19 cellular contexts compared by ENCODE assay signal in the genomic region with DNA sequence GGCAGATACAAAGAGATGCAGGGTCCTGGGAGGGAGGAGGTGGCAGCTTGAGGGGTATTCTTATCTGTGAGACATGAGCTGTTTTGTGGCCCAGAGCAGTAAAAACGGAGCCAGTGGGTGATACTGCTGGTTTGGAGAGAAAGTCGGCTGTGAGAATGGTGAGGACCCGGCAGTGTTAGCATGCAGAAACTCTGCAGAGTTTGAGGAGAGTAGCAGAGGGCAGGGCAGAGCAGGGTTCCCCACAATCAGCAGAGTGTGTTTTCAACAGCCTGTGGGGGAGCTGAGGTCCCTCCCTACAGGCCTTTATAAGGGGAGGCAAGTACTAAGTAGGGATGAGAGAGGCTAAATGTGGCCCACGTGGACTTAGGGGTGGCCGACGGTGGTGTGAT. TPM values are rescaled to one million over a fixed set of nuclear protein-coding genes. Genes with fewer than 3 reads are reported as not detected.
DNase-seq lines count a peak whose midpoint lies in the region; ATAC-seq and TF ChIP-seq lines count a peak whose summit lies in the region.
"Had no signal": no experiment of that assay in that cellular context is flagged by ENCODE, and none has a peak within 500 bp of the region (broad histone marks: within the 10 kb centered on the region; RNA-seq: fewer than 3 reads in every experiment).

No MANE protein-coding gene starts in this region.

- no peaks in the 10 kb centered on the region for H3K9me2 ChIP-seq in hepatocyte (replicated peaks; ENCODE audit: insufficient read depth)

- 80% methylated on average over 6 of the region's 6 CpGs for WGBS in hepatocyte (ENCODE audit: low lambda C conversion rate, missing lambda C conversion rate)

- H3K4me1 ChIP-seq in Peyer's patch (peaks cover 0 to 13% (median 0%) of the 10 kb centered on the region in 4 donors), hepatocyte (ENCODE audit: insufficient read depth) (no peaks in the 10 kb centered on the region)
- H3K4me1 ChIP-seq: A549, tibial artery had no signal

- no peaks in the 10 kb centered on the region for H4K20me1 ChIP-seq in hepatocyte (ENCODE audit: insufficient read depth, poor library complexity, severe bottlenecking)

- TF ChIP-seq CTCF in Peyer's patch (IDR thresholded peaks at IDR 0.05) (no peak), hepatocyte (IDR thresholded peaks at IDR 0.05; ENCODE audit: poor library complexity) (no peak)

- intact Hi-C loops in activated CD4-positive, alpha-beta T cell treated with anti-CD3 and anti-CD28 coated beads, Interleukin-2, amount 10 ng/mL, durations not matched to agents 24 days and 14 days (cut with micrococcal nuclease), result no loop called here
- intact Hi-C loops in dendritic cell treated with granulocyte-macrophage colony-stimulating factor and Interleukin-4, amounts not matched to agents 40 ng/mL and 50 ng/mL, for 4 days (cut with micrococcal nuclease), result loop anchor here (5.0 kb wide), 1 partner anchor 45 kb away; a partner anchor contains a TSS

- no peak for ATAC-seq in GM18868 (IDR thresholded peaks at IDR 0.05; ENCODE audit: unreplicated experiment)
- ATAC-seq: A549 had no signal

- no peak for DNase-seq in activated CD4-positive, alpha-beta T cell treated with anti-CD3 and anti-CD28 coated beads, Interleukin-2, amount 10 ng/mL, durations not matched to agents 24 days and 14 days
- no peak for DNase-seq in activated CD4-positive, alpha-beta T cell treated with anti-CD3 and anti-CD28 coated beads for 48 hours
- DNase-seq in Peyer's patch, result no peak
- no peak for DNase-seq in germinal center (ENCODE audit: low spot score)
- DNase-seq in hepatocyte (ENCODE audit: low spot score), result no peak
- DNase-seq: HFFc6, mammary epithelial cell, naive B cell, NCI-H1105, NCI-H2107, NCI-H524 had no signal

- H3K9me3 ChIP-seq in Peyer's patch (no peaks in the 10 kb centered on the region), hepatocyte (ENCODE audit: low read depth) (no peaks in the 10 kb centered on the region)
- H3K9me3 ChIP-seq: A549, tibial artery had no signal

- H3K36me3 Mint-ChIP-seq in activated CD4-positive, alpha-beta T cell treated with anti-CD3 and anti-CD28 coated beads, Interleukin-2, amount 10 ng/mL, durations not matched to agents 24 days and 14 days (ENCODE audit: low read depth), result no peaks in the 10 kb centered on the region
- H3K36me3 Mint-ChIP-seq in dendritic cell treated with granulocyte-macrophage colony-stimulating factor and Interleukin-4, amounts not matched to agents 40 ng/mL and 50 ng/mL, for 4 days (ENCODE audit: low read depth), result peaks cover 63% of the 10 kb centered on the region

- H3K36me3 ChIP-seq in Peyer's patch (no peaks in the 10 kb centered on the region), hepatocyte (replicated peaks; ENCODE audit: insufficient read depth, low read depth) (no peaks in the 10 kb centered on the region)
- H3K36me3 ChIP-seq: tibial artery had no signal

- H3K27me3 Mint-ChIP-seq in activated CD4-positive, alpha-beta T cell treated with anti-CD3 and anti-CD28 coated beads, Interleukin-2, amount 10 ng/mL, durations not matched to agents 24 days and 14 days, result peaks cover 33% of the 10 kb centered on the region
- H3K27me3 Mint-ChIP-seq in dendritic cell treated with granulocyte-macrophage colony-stimulating factor and Interleukin-4, amounts not matched to agents 40 ng/mL and 50 ng/mL, for 4 days, result peaks cover 4% of the 10 kb centered on the region

- peak overlapping the region; percentile 22 to 55 (median 38) for H3K27ac ChIP-seq in Peyer's patch
- peak overlapping the region in 17 of 21 experiments; percentile 4 to 88 (median 71) for H3K27ac ChIP-seq in skin epidermis
- H3K27ac ChIP-seq in hepatocyte, result no peak overlapping the region
- H3K27ac ChIP-seq: A549, tibial artery had no signal

- H3K4me3 ChIP-seq in Peyer's patch, result peak overlapping the region in 2 of 4 donors; percentile 19 to 21
- peak overlapping the region in 5 of 7 experiments; percentile 4 to 21 (median 14) for H3K4me3 ChIP-seq in skin epidermis
- H3K4me3 ChIP-seq in hepatocyte, result no peak overlapping the region
- H3K4me3 ChIP-seq: A549, tibial artery had no signal

- H3K27me3 ChIP-seq in Peyer's patch, result no peaks in the 10 kb centered on the region
- peaks cover 10% of the 10 kb centered on the region for H3K27me3 ChIP-seq in hepatocyte

- no peak overlapping the region for H3K4me2 ChIP-seq in hepatocyte
- H3K4me2 ChIP-seq: A549 had no signal

- no peak overlapping the region for H2AFZ ChIP-seq in hepatocyte

- no peak for TF ChIP-seq POLR2A in Peyer's patch (IDR thresholded peaks at IDR 0.05)

- peaks cover 51% of the 10 kb centered on the region for H3K4me1 Mint-ChIP-seq in activated CD4-positive, alpha-beta T cell treated with anti-CD3 and anti-CD28 coated beads, Interleukin-2, amount 10 ng/mL, durations not matched to agents 24 days and 14 days
- peaks cover 95% of the 10 kb centered on the region for H3K4me1 Mint-ChIP-seq in dendritic cell treated with granulocyte-macrophage colony-stimulating factor and Interleukin-4, amounts not matched to agents 40 ng/mL and 50 ng/mL, for 4 days (ENCODE audit: low read depth)

- H3K27ac Mint-ChIP-seq in activated CD4-positive, alpha-beta T cell treated with anti-CD3 and anti-CD28 coated beads, Interleukin-2, amount 10 ng/mL, durations not matched to agents 24 days and 14 days, result peak overlapping the region; percentile 78
- H3K27ac Mint-ChIP-seq in dendritic cell treated with granulocyte-macrophage colony-stimulating factor and Interleukin-4, amounts not matched to agents 40 ng/mL and 50 ng/mL, for 4 days, result peak overlapping the region; percentile 99
- H3K27ac Mint-ChIP-seq: progenitor cell of endocrine pancreas had no signal

- peaks cover 3% of the 10 kb centered on the region for H3K9me3 Mint-ChIP-seq in activated CD4-positive, alpha-beta T cell treated with anti-CD3 and anti-CD28 coated beads, Interleukin-2, amount 10 ng/mL, durations not matched to agents 24 days and 14 days
- no peaks in the 10 kb centered on the region for H3K9me3 Mint-ChIP-seq in dendritic cell treated with granulocyte-macrophage colony-stimulating factor and Interleukin-4, amounts not matched to agents 40 ng/mL and 50 ng/mL, for 4 days
- H3K9me3 Mint-ChIP-seq: HFFc6 had no signal

- peak overlapping the region; percentile 38 for H3K4me3 Mint-ChIP-seq in activated CD4-positive, alpha-beta T cell treated with anti-CD3 and anti-CD28 coated beads, Interleukin-2, amount 10 ng/mL, durations not matched to agents 24 days and 14 days
- H3K4me3 Mint-ChIP-seq in dendritic cell treated with granulocyte-macrophage colony-stimulating factor and Interleukin-4, amounts not matched to agents 40 ng/mL and 50 ng/mL, for 4 days, result peak overlapping the region; percentile 98
- H3K4me3 Mint-ChIP-seq: HFFc6 had no signal

- no peaks in the 10 kb centered on the region for H3K79me2 ChIP-seq in hepatocyte

RNA-seq across cellular contexts. Expression of a gene that starts 0.4 kb away (rescaled TPM):
- 1.1 and 1.2 TPM in 2 replicates for total RNA-seq in activated CD4-positive, alpha-beta T cell treated with anti-CD3 and anti-CD28 coated beads, Interleukin-2, amount 10 ng/mL, durations not matched to agents 24 days and 14 days
- 10 to 100 TPM in 1 of 4 donors, 1 to 10 TPM in 2, not detected in 1; 1.1 to 18.2 (median 2.7) TPM for total RNA-seq in Peyer's patch
- total RNA-seq in hepatocyte, result 0.52 and 0.57 TPM in 2 replicates
- polyA plus RNA-seq in hepatocyte, result 0.47 and 0.74 TPM in 2 replicates
- total RNA-seq: fibroblast of lung, mammary epithelial cell, progenitor cell of endocrine pancreas had no signal
- polyA plus RNA-seq: A549, fibroblast of lung, mammary epithelial cell had no signal

RNA-seq across cellular contexts. Expression of a gene that starts 24.9 kb away (rescaled TPM):
- not detected in 2 replicates for total RNA-seq in activated CD4-positive, alpha-beta T cell treated with anti-CD3 and anti-CD28 coated beads, Interleukin-2, amount 10 ng/mL, durations not matched to agents 24 days and 14 days
- total RNA-seq in Peyer's patch (10 to 100 TPM in 1 of 4 donors, 1 to 10 TPM in 1, not detected in 2; 2.4 to 13.2 TPM), hepatocyte (not detected in 2 replicates)
- polyA plus RNA-seq in hepatocyte, result not detected in 2 replicates
- total RNA-seq: fibroblast of lung, HFFc6, mammary epithelial cell, progenitor cell of endocrine pancreas, skeletal muscle tissue had no signal
- polyA plus RNA-seq: A549, fibroblast of lung, mammary epithelial cell had no signal

RNA-seq across cellular contexts. Expression of a gene that starts 35.4 kb away (rescaled TPM):
- not detected in 2 replicates for total RNA-seq in activated CD4-positive, alpha-beta T cell treated with anti-CD3 and anti-CD28 coated beads, Interleukin-2, amount 10 ng/mL, durations not matched to agents 24 days and 14 days
- total RNA-seq in Peyer's patch (under 1 TPM in 1 of 4 donors, not detected in 3; 0.85 TPM), hepatocyte (0.33 TPM in 1 of 2 replicates, not detected in the other)
- polyA plus RNA-seq in hepatocyte, result 0.13 and 0.38 TPM in 2 replicates
- total RNA-seq: HFFc6, mammary epithelial cell, progenitor cell of endocrine pancreas, skeletal muscle tissue had no signal
- polyA plus RNA-seq: fibroblast of lung, mammary epithelial cell had no signal

RNA-seq across cellular contexts. Expression of a gene that starts 46.3 kb away (rescaled TPM):
- total RNA-seq in activated CD4-positive, alpha-beta T cell treated with anti-CD3 and anti-CD28 coated beads, Interleukin-2, amount 10 ng/mL, durations not matched to agents 24 days and 14 days, result 30.9 and 33.0 TPM in 2 replicates
- total RNA-seq in Peyer's patch (100 to 1,000 TPM in 1 of 4 donors, 10 to 100 TPM in 3; 66.8 to 103 (median 74.2) TPM), hepatocyte (17.2 and 22.8 TPM in 2 replicates)
- 39.5 and 44.6 TPM in 2 replicates for polyA plus RNA-seq in hepatocyte
